Comparison of ENCODE assay signal across 1 cellular context in genomic region chr17:80603380-80603779, GRCh38.
TF ChIP-seq lines count a peak whose summit lies in the region.

No MANE protein-coding gene starts in this region.

TF ChIP-seq in K562, 482 proteins besides CTCF, POLR2A, EP300 and RAD21:
- no peak for TF ChIP-seq ARID3A (IDR thresholded peaks at IDR 0.05; ENCODE audit: borderline replicate concordance, low read depth, low read length)
- peak; percentile 77 for TF ChIP-seq MEIS2 (IDR thresholded peaks at IDR 0.05; ENCODE audit: partially characterized antibody)
- TF ChIP-seq, protein P1, sequence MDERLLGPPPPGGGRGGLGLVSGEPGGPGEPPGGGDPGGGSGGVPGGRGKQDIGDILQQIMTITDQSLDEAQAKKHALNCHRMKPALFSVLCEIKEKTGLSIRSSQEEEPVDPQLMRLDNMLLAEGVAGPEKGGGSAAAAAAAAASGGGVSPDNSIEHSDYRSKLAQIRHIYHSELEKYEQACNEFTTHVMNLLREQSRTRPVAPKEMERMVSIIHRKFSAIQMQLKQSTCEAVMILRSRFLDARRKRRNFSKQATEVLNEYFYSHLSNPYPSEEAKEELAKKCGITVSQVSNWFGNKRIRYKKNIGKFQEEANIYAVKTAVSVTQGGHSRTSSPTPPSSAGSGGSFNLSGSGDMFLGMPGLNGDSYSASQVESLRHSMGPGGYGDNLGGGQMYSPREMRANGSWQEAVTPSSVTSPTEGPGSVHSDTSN (CRISPR knock-in tag; IDR thresholded peaks at IDR 0.05; ENCODE audit: low read depth): no peak
- TF ChIP-seq, protein P1 (tag; conservative IDR thresholded peaks at IDR 0.05; ENCODE audit: low read depth): peak; percentile 26; the same call in 1 of the 2 replicates
- TF ChIP-seq ARID2 (IDR thresholded peaks at IDR 0.05): no peak
- TF ChIP-seq CEBPZ (IDR thresholded peaks at IDR 0.05; ENCODE audit: borderline replicate concordance, low read depth, low read length): no peak
- TF ChIP-seq, protein P2, sequence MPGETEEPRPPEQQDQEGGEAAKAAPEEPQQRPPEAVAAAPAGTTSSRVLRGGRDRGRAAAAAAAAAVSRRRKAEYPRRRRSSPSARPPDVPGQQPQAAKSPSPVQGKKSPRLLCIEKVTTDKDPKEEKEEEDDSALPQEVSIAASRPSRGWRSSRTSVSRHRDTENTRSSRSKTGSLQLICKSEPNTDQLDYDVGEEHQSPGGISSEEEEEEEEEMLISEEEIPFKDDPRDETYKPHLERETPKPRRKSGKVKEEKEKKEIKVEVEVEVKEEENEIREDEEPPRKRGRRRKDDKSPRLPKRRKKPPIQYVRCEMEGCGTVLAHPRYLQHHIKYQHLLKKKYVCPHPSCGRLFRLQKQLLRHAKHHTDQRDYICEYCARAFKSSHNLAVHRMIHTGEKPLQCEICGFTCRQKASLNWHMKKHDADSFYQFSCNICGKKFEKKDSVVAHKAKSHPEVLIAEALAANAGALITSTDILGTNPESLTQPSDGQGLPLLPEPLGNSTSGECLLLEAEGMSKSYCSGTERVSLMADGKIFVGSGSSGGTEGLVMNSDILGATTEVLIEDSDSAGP (CRISPR knock-in tag; IDR thresholded peaks at IDR 0.05): no peak
- TF ChIP-seq CREM (IDR thresholded peaks at IDR 0.05; ENCODE audit: low read depth): no peak
